In genomic region chr12:85603556-85603955, GRCh38 we compare ENCODE assay signal across 27 cellular contexts.
"Had no signal": no experiment of that assay in that cellular context is flagged by ENCODE, and none has a peak within 500 bp of the region (broad histone marks: within the 10 kb centered on the region; RNA-seq: fewer than 3 reads in every experiment).

No MANE protein-coding gene starts in this region.

- H3K9ac ChIP-seq: parathyroid adenoma had no signal

- H3K27ac ChIP-seq: neutrophil, ovary, parathyroid adenoma, psoas muscle, right lobe of liver, sigmoid colon, stomach, thoracic aorta, thyroid gland, tibial nerve, upper lobe of left lung, vagina had no signal

- FAIRE-seq: small intestine, urothelium cell line had no signal

- H3K4me3 ChIP-seq: ovary, psoas muscle, right lobe of liver, sigmoid colon, stomach, thoracic aorta, thyroid gland, tibial nerve, upper lobe of left lung, vagina had no signal

- DNase-seq: nephron progenitor cell; occipital lobe; ovary; posterior cingulate gyrus; psoas muscle; right cardiac atrium; right lobe of liver; sigmoid colon; small intestine; stimulated activated CD4-positive, alpha-beta T cell treated with anti-CD3 and anti-CD28 coated beads, Interleukin-15, amount 100 ng/mL, for 24 hours; stimulated activated CD4-positive, alpha-beta T cell treated with anti-CD3 and anti-CD28 coated beads, Interleukin-2, amount 100 ng/mL, for 24 hours; stimulated activated CD4-positive, alpha-beta T cell treated with anti-CD3 and anti-CD28 coated beads, Interleukin-2, amount 100 ng/mL, for 48 hours; stimulated activated CD4-positive, alpha-beta T cell treated with anti-CD3 and anti-CD28 coated beads, Interleukin-4, amount 100 ng/mL, for 24 hours; stimulated activated naive B cell treated with anti-CD40 and anti-IgM and Interleukin-4, amounts not matched to agents 10 μg/mL and 1 μg/mL and 100 μg/mL, for 72 hours; stimulated activated naive CD4-positive, alpha-beta T cell treated with Interleukin-2 at 50 U/mL for 16 hours; stomach; thyroid gland; trophoblast cell; upper lobe of left lung had no signal

- H3K4me1 ChIP-seq: parathyroid adenoma, psoas muscle, right lobe of liver, sigmoid colon, stomach, thyroid gland, tibial nerve, upper lobe of left lung, vagina had no signal

- H3K9me3 ChIP-seq: neutrophil, ovary, psoas muscle, right lobe of liver, sigmoid colon, thoracic aorta, thyroid gland, tibial nerve, upper lobe of left lung, vagina had no signal

- H3K27me3 ChIP-seq: neutrophil, ovary, right lobe of liver, sigmoid colon, stomach, thyroid gland, tibial nerve, upper lobe of left lung, vagina had no signal

- H2AFZ ChIP-seq: parathyroid adenoma had no signal

- ATAC-seq: natural killer cell treated with Interleukin-12 subunit alpha and Interleukin-12 subunit beta and Interleukin-15 and Interleukin-18, amount 100 ng/mL, for 72 hours; psoas muscle; right cardiac atrium; right lobe of liver; stimulated activated effector memory CD8-positive, alpha-beta T cell treated with anti-CD3 and anti-CD28 coated beads, Interleukin-12 subunit alpha, Interleukin-12 subunit beta, amount 100 ng/mL, for 72 hours; stimulated activated naive B cell treated with anti-CD40 and anti-IgM and Interleukin-4, amounts not matched to agents 10 μg/mL and 1 μg/mL and 100 μg/mL, for 72 hours had no signal

- H3K36me3 ChIP-seq: neutrophil, ovary, right lobe of liver, sigmoid colon, stomach, thoracic aorta, thyroid gland, tibial nerve, upper lobe of left lung, vagina had no signal

- H3K79me2 ChIP-seq: parathyroid adenoma had no signal
